In the genomic region with DNA sequence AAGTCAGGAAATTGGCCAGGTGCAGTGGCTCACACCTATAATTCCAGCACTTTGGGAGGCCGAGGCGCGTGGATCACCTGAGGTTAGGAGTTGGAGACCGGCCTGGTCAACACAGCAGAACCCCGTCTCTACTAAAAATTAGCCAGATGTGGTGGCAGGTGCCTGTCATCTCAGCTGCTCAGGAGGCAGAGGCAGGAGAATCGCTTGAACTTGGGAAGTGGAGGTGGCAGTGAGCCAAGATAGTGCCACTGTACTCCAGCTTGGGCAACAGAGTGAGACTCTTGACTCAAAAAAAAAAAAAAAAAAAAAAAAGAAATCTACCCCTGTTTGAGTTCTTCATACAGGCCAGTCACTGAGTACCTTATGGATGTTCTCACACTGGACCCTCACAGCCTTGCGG, we compare ENCODE assay signal across 23 cellular contexts. TPM values are rescaled to one million over a fixed set of nuclear protein-coding genes. Genes with fewer than 3 reads are reported as not detected.
"Had no signal": no experiment of that assay in that cellular context is flagged by ENCODE, and none has a peak within 500 bp of the region (broad histone marks: within the 10 kb centered on the region; RNA-seq: fewer than 3 reads in every experiment).

No MANE protein-coding gene starts in this region.

- H3K4me2 ChIP-seq: SK-N-SH had no signal

- H3K27ac Mint-ChIP-seq: T-cell had no signal

- H3K9me3 ChIP-seq: SK-N-SH had no signal

- H3K27ac ChIP-seq: HL-60, RWPE1 had no signal

- H3K4me3 Mint-ChIP-seq: T-cell had no signal

- H3K9me2 ChIP-seq: SK-N-SH had no signal

- DNase-seq: KBM-7, MV-4-11, NCI-H1048, NCI-H146, NCI-H1694 treated with DMSO at 0.1 percent for 48 hours, NCI-H1930, NCI-H2081, NCI-H2107, NCI-H2171 treated with DMSO at 0.1 percent for 48 hours, NCI-H345, NCI-H446 treated with DMSO at 0.1 percent for 48 hours, NCI-H524 treated with DMSO at 0.1 percent for 48 hours, NCI-H69, NCI-H774, SHP77, SK-N-SH, SW 1271, T-cell had no signal

- H3K4me1 Mint-ChIP-seq: T-cell had no signal

- H3K36me3 Mint-ChIP-seq: T-cell had no signal

- H3K9me3 Mint-ChIP-seq: T-cell had no signal

RNA-seq across cellular contexts. Expression of gene SLC15A1, which starts 42.0 kb away (rescaled TPM):
- total RNA-seq: LHCN-M2, MCF 10A, SK-MEL-5 had no signal
